Comparison of ENCODE assay signal across 22 cellular contexts in genomic region chr1:197850042-197850441, GRCh38. TPM values are rescaled to one million over a fixed set of nuclear protein-coding genes. Genes with fewer than 3 reads are reported as not detected.
"Had no signal": no experiment of that assay in that cellular context is flagged by ENCODE, and none has a peak within 500 bp of the region (broad histone marks: within the 10 kb centered on the region; RNA-seq: fewer than 3 reads in every experiment).

No MANE protein-coding gene starts in this region.

- H3K27ac ChIP-seq: KMS-11, PC-9, WERI-Rb-1 had no signal

- DNase-seq: activated CD4-positive, alpha-beta memory T cell treated with anti-CD3 and anti-CD28 coated beads, Interleukin-2, amount 10 ng/mL, durations not matched to agents 7 days and 5 days; activated CD4-positive, alpha-beta T cell treated with anti-CD3 and anti-CD28 coated beads for 36 hours; activated CD4-positive, alpha-beta T cell treated with anti-CD3 and anti-CD28 coated beads, Interleukin-2, amount 50 U/mL, for 1 hour; activated gamma-delta T cell treated with Interleukin-2 at 50 U/mL for 16 hours; activated naive CD4-positive, alpha-beta T cell treated with anti-CD3 and anti-CD28 coated beads, Interleukin-2, amount 10 ng/mL, durations not matched to agents 7 days and 5 days; activated naive CD8-positive, alpha-beta T cell treated with anti-CD3 and anti-CD28 coated beads for 36 hours; activated T-cell treated with anti-CD3 and anti-CD28 coated beads for 4 hours; activated T-cell treated with anti-CD3 and anti-CD28 coated beads, Interleukin-2, amount 50 U/mL, for 48 hours; anterior cingulate cortex; cerebellar nuclear complex; NCI-H1092; NCI-H1436; NCI-H1694 treated with DMSO at 0.1 percent for 48 hours; NCI-H2029 treated with DMSO at 0.1 percent for 48 hours; NCI-H510A treated with DMSO at 0.1 percent for 48 hours; NCI-H69; PC-9; SIG-M5; T-helper 17 cell; T-helper 9 cell; WERI-Rb-1 had no signal

- H3K4me3 ChIP-seq: PC-9 had no signal

- H3K36me3 ChIP-seq: WERI-Rb-1 had no signal

- H3K4me2 ChIP-seq: KMS-11, PC-9 had no signal

- H2AFZ ChIP-seq: PC-9 had no signal

- H3K9ac ChIP-seq: KMS-11 had no signal

RNA-seq across cellular contexts. Expression of gene C1orf53, which starts 52.4 kb away (rescaled TPM):
- total RNA-seq: T-helper 17 cell had no signal
